1 cellular context compared by ENCODE assay signal in genomic region chr19:8662263-8662662, GRCh38.
TF ChIP-seq lines count a peak whose summit lies in the region.

No MANE protein-coding gene starts in this region.

TF ChIP-seq in K562, 482 proteins besides CTCF, POLR2A, EP300 and RAD21:
- TF ChIP-seq HLTF (IDR thresholded peaks at IDR 0.05) (peak; percentile 17; the same call in 1 of the 2 replicates), HMGN3 (IDR thresholded peaks at IDR 0.05; ENCODE audit: borderline replicate concordance, extremely low read depth, insufficient read length, low read depth, low read length) (no peak), POLR2G (IDR thresholded peaks at IDR 0.05; ENCODE audit: low read depth, low read length) (no peak), ZNF449 (CRISPR knock-in tag; IDR thresholded peaks at IDR 0.05) (no peak), SRSF9 (IDR thresholded peaks at IDR 0.05; ENCODE audit: borderline replicate concordance, low read depth, low read length) (no peak), ZNF316 (IDR thresholded peaks at IDR 0.05) (no peak), EGR1 (conservative IDR thresholded peaks at IDR 0.05) (peak; percentile 22; the same call in 1 of the 2 replicates), DPF2 (IDR thresholded peaks at IDR 0.05) (no peak), KDM1A (IDR thresholded peaks at IDR 0.05) (peak in 1 of 2 experiments; percentile 36; a peak in 1 of 4 replicates), ELF1 (tag; IDR thresholded peaks at IDR 0.05) (no peak), SP2 (IDR thresholded peaks at IDR 0.05; ENCODE audit: extremely low read depth, low read depth, low read length, poor library complexity, severe bottlenecking) (no peak), LCOR (CRISPR knock-in tag; IDR thresholded peaks at IDR 0.05) (no peak), CBX1 (IDR thresholded peaks at IDR 0.05; ENCODE audit: low read depth) (0 out of 2 replicates have a peak, but pooled peaks have one; percentile 12), ZNF311 (CRISPR knock-in tag; IDR thresholded peaks at IDR 0.05) (no peak), SMAD3 (CRISPR knock-in tag; conservative IDR thresholded peaks at IDR 0.05) (no peak), DIDO1 (tag; IDR thresholded peaks at IDR 0.05; ENCODE audit: low read depth) (no peak), ARHGAP35 (IDR thresholded peaks at IDR 0.05; ENCODE audit: partially characterized antibody) (no peak), RBM25 (IDR thresholded peaks at IDR 0.05; ENCODE audit: low read depth, low read length, severe bottlenecking) (no peak), HDAC6 (IDR thresholded peaks at IDR 0.05; ENCODE audit: low read depth, low read length) (no peak), CCNT2 (IDR thresholded peaks at IDR 0.05; ENCODE audit: borderline replicate concordance, extremely low read depth, insufficient read length, low read depth, low read length) (no peak), KLF10 (CRISPR knock-in tag; IDR thresholded peaks at IDR 0.05) (no peak), ELF2 (CRISPR knock-in tag; IDR thresholded peaks at IDR 0.05) (no peak), XRCC4 (IDR thresholded peaks at IDR 0.05; ENCODE audit: extremely low read depth, insufficient read depth, insufficient read length) (no peak), BCOR (IDR thresholded peaks at IDR 0.05) (peak; percentile 62), ZNF354B (CRISPR knock-in tag; IDR thresholded peaks at IDR 0.05) (no peak), MIER1 (IDR thresholded peaks at IDR 0.05; ENCODE audit: low read depth) (no peak), MNT (conservative IDR thresholded peaks at IDR 0.05) (no peak), ZBTB40 (IDR thresholded peaks at IDR 0.05) (no peak), ZBTB40 (CRISPR knock-in tag; IDR thresholded peaks at IDR 0.05) (no peak), NR2C2 (CRISPR knock-in tag; IDR thresholded peaks at IDR 0.05) (no peak), NR2C2 (tag; IDR thresholded peaks at IDR 0.05) (no peak), SREBF1 (IDR thresholded peaks at IDR 0.05; ENCODE audit: borderline replicate concordance, low read depth, low read length) (no peak), E2F3 (CRISPR knock-in tag; IDR thresholded peaks at IDR 0.05) (no peak), BRD9 (IDR thresholded peaks at IDR 0.05; ENCODE audit: low read depth, partially characterized antibody) (no peak)
- TF ChIP-seq, protein P1, sequence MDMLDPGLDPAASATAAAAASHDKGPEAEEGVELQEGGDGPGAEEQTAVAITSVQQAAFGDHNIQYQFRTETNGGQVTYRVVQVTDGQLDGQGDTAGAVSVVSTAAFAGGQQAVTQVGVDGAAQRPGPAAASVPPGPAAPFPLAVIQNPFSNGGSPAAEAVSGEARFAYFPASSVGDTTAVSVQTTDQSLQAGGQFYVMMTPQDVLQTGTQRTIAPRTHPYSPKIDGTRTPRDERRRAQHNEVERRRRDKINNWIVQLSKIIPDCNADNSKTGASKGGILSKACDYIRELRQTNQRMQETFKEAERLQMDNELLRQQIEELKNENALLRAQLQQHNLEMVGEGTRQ (CRISPR knock-in tag; IDR thresholded peaks at IDR 0.05): no peak
- TF ChIP-seq, protein P2, sequence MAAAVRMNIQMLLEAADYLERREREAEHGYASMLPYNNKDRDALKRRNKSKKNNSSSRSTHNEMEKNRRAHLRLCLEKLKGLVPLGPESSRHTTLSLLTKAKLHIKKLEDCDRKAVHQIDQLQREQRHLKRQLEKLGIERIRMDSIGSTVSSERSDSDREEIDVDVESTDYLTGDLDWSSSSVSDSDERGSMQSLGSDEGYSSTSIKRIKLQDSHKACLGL (CRISPR knock-in tag; IDR thresholded peaks at IDR 0.05; ENCODE audit: borderline replicate concordance, poor library complexity, severe bottlenecking): no peak
- TF ChIP-seq, protein P3, sequence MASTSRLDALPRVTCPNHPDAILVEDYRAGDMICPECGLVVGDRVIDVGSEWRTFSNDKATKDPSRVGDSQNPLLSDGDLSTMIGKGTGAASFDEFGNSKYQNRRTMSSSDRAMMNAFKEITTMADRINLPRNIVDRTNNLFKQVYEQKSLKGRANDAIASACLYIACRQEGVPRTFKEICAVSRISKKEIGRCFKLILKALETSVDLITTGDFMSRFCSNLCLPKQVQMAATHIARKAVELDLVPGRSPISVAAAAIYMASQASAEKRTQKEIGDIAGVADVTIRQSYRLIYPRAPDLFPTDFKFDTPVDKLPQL (IDR thresholded peaks at IDR 0.05; ENCODE audit: extremely low read depth, insufficient read length): no peak
- TF ChIP-seq, protein P4, sequence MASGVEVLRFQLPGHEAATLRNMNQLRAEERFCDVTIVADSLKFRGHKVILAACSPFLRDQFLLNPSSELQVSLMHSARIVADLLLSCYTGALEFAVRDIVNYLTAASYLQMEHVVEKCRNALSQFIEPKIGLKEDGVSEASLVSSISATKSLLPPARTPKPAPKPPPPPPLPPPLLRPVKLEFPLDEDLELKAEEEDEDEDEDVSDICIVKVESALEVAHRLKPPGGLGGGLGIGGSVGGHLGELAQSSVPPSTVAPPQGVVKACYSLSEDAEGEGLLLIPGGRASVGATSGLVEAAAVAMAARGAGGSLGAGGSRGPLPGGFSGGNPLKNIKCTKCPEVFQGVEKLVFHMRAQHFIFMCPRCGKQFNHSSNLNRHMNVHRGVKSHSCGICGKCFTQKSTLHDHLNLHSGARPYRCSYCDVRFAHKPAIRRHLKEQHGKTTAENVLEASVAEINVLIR (CRISPR knock-in tag; IDR thresholded peaks at IDR 0.05): no peak
